20 cellular contexts compared by ENCODE assay signal in genomic region chr5:144404021-144404420, GRCh38.
"Had no signal": no experiment of that assay in that cellular context is flagged by ENCODE, and none has a peak within 500 bp of the region (broad histone marks: within the 10 kb centered on the region; RNA-seq: fewer than 3 reads in every experiment).

No MANE protein-coding gene starts in this region.

- H3K27ac Mint-ChIP-seq: memory B cell; nephron; stimulated activated naive B cell treated with anti-CD40 and anti-IgM and Interleukin-4, amounts not matched to agents 10 μg/mL and 1 μg/mL and 100 μg/mL, for 72 hours; stimulated activated naive CD8-positive, alpha-beta T cell treated with anti-CD3 and anti-CD28 coated beads, Interleukin-15, amount 100 ng/mL, for 72 hours had no signal

- H3K9me3 ChIP-seq: gastrocnemius medialis, left lung, lower lobe of right lung, neutrophil, right atrium auricular region, sigmoid colon, testis, transverse colon had no signal

- H3K4me3 ChIP-seq: coronary artery, gastrocnemius medialis, left lung, lower lobe of right lung, right atrium auricular region, sigmoid colon, skin epidermis, testis, transverse colon had no signal

- DNase-seq: effector CD4-positive, alpha-beta T cell; gastrocnemius medialis; islet precursor cell; left lung; lower lobe of right lung; midbrain; sigmoid colon; stimulated activated CD4-positive, alpha-beta T cell treated with anti-CD3 and anti-CD28 coated beads, Interleukin-2, amount 100 ng/mL, for 24 hours; stimulated activated CD4-positive, alpha-beta T cell treated with anti-CD3 and anti-CD28 coated beads, Interleukin-4, amount 100 ng/mL, for 4 hours; stimulated activated naive B cell treated with anti-CD40 and anti-IgM and Interleukin-4, amounts not matched to agents 10 μg/mL and 1 μg/mL and 100 μg/mL, for 72 hours; stimulated activated naive CD8-positive, alpha-beta T cell treated with anti-CD3 and anti-CD28 coated beads, Interleukin-15, amount 100 ng/mL, for 72 hours; testis; transverse colon had no signal

- H3K9me3 Mint-ChIP-seq: nephron; stimulated activated naive B cell treated with anti-CD40 and anti-IgM and Interleukin-4, amounts not matched to agents 10 μg/mL and 1 μg/mL and 100 μg/mL, for 72 hours had no signal

- H3K36me3 Mint-ChIP-seq: memory B cell; stimulated activated naive B cell treated with anti-CD40 and anti-IgM and Interleukin-4, amounts not matched to agents 10 μg/mL and 1 μg/mL and 100 μg/mL, for 72 hours had no signal

- H3K4me3 Mint-ChIP-seq: memory B cell; nephron; stimulated activated naive B cell treated with anti-CD40 and anti-IgM and Interleukin-4, amounts not matched to agents 10 μg/mL and 1 μg/mL and 100 μg/mL, for 72 hours; stimulated activated naive CD8-positive, alpha-beta T cell treated with anti-CD3 and anti-CD28 coated beads, Interleukin-15, amount 100 ng/mL, for 72 hours had no signal

- H3K27ac ChIP-seq: coronary artery, gastrocnemius medialis, left lung, lower lobe of right lung, neutrophil, right atrium auricular region, sigmoid colon, skin epidermis, testis, transverse colon had no signal

- H3K4me1 Mint-ChIP-seq: memory B cell; nephron; stimulated activated naive B cell treated with anti-CD40 and anti-IgM and Interleukin-4, amounts not matched to agents 10 μg/mL and 1 μg/mL and 100 μg/mL, for 72 hours; stimulated activated naive CD8-positive, alpha-beta T cell treated with anti-CD3 and anti-CD28 coated beads, Interleukin-15, amount 100 ng/mL, for 72 hours had no signal

- H3K36me3 ChIP-seq: gastrocnemius medialis, left lung, lower lobe of right lung, neutrophil, right atrium auricular region, sigmoid colon, transverse colon had no signal

- H3K27me3 Mint-ChIP-seq: stimulated activated naive B cell treated with anti-CD40 and anti-IgM and Interleukin-4, amounts not matched to agents 10 μg/mL and 1 μg/mL and 100 μg/mL, for 72 hours; stimulated activated naive CD8-positive, alpha-beta T cell treated with anti-CD3 and anti-CD28 coated beads, Interleukin-15, amount 100 ng/mL, for 72 hours had no signal

- H3K4me1 ChIP-seq: gastrocnemius medialis, left lung, lower lobe of right lung, right atrium auricular region, sigmoid colon, testis, transverse colon had no signal

- ATAC-seq: esophagus mucosa; gastrocnemius medialis; left lung; lower lobe of right lung; stimulated activated naive B cell treated with anti-CD40 and anti-IgM and Interleukin-4, amounts not matched to agents 10 μg/mL and 1 μg/mL and 100 μg/mL, for 72 hours; stimulated activated naive CD8-positive, alpha-beta T cell treated with anti-CD3 and anti-CD28 coated beads, Interleukin-15, amount 100 ng/mL, for 72 hours had no signal

- H3K27me3 ChIP-seq: gastrocnemius medialis, left lung, neutrophil, right atrium auricular region, sigmoid colon, testis, transverse colon had no signal
